8 cellular contexts compared by ENCODE assay signal in the genomic region with DNA sequence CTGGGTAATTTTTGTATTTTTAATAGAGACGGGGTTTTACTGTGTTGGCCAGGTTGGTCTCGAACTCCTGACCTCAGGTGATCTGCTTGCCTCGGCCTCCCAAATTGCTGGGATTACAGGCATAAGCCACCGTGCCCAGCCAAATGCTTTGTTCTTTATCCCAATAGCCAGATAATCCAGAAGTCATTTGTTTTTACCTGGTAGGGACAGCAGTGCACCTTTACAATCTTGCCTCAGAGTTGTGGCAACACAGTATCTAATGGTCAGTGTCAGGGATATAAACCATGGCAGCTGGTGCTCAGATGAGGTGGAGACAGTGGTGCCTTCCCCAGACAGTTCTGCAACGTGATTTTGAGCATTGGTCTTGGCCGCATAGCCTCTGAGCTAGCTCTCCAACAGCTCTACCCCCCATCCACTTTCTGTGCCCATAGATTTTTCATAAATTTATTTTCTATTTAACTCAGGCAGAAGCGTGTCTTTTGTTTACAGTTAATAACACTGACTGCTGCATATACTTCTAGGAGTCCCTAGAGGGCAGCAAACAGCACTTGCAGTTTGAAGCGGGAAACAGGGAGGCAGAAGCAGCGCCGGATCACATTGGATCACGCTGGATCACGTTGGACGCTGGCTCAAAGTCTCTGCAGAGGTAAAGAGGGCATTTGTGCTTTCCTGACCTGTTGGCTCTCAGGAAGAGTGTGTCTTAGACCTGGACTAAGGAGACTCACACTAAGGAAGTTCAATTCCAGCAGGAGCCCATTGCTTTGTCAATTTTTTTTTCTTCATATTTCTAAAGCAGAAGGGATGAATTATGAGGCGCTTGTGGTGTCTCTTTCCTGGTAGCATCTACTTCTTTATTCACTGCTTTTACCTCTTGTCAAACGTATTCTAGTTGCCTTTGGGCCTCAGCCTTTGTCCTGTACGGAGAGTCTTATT. TPM values are rescaled to one million over a fixed set of nuclear protein-coding genes. Genes with fewer than 3 reads are reported as not detected.
DNase-seq lines count a peak whose midpoint lies in the region; ATAC-seq, FAIRE-seq and TF ChIP-seq lines count a peak whose summit lies in the region.

No MANE protein-coding gene starts in this region.

- no peaks in the 10 kb centered on the region for H3K36me3 Mint-ChIP-seq in activated naive CD8-positive, alpha-beta T cell treated with anti-CD3 and anti-CD28 coated beads for 36 hours

- TF ChIP-seq CTCF in pancreas (IDR thresholded peaks at IDR 0.05), result peak; percentile 57 to 77 (median 71)

- ATAC-seq in Right ventricle myocardium inferior (peak; percentile 90), pancreas (peak; percentile 85 to 94 (median 91)), GM21515 (IDR thresholded peaks at IDR 0.05; ENCODE audit: unreplicated experiment) (no peak), GM18867 (IDR thresholded peaks at IDR 0.05; ENCODE audit: unreplicated experiment) (no peak)

- H3K27me3 Mint-ChIP-seq in activated naive CD8-positive, alpha-beta T cell treated with anti-CD3 and anti-CD28 coated beads for 36 hours, result no peaks in the 10 kb centered on the region

- H3K4me1 Mint-ChIP-seq in activated naive CD8-positive, alpha-beta T cell treated with anti-CD3 and anti-CD28 coated beads for 36 hours, result peaks cover 26% of the 10 kb centered on the region

- no peak overlapping the region for H3K27ac ChIP-seq in pancreas

- H3K4me3 Mint-ChIP-seq in activated naive CD8-positive, alpha-beta T cell treated with anti-CD3 and anti-CD28 coated beads for 36 hours, result no peak overlapping the region

- H3K9me3 Mint-ChIP-seq in activated naive CD8-positive, alpha-beta T cell treated with anti-CD3 and anti-CD28 coated beads for 36 hours, result no peaks in the 10 kb centered on the region

- no peaks in the 10 kb centered on the region for H3K36me3 ChIP-seq in pancreas

- peak; percentile 71 for FAIRE-seq in pancreas (lab: Jason Lieb, UNC)

- DNase-seq in GDM1 (lab: John Stamatoyannopoulos, UW), result peak; percentile 61
- DNase-seq in NAMALWA (ENCODE audit: low spot score), result peak; percentile 77
- DNase-seq in SHP77 treated with DMSO at 0.1 percent for 48 hours (lab: John Stamatoyannopoulos, UW), result peak; percentile 87
- DNase-seq in activated naive CD8-positive, alpha-beta T cell treated with anti-CD3 and anti-CD28 coated beads for 36 hours, result peak; percentile 51
- DNase-seq in Right ventricle myocardium inferior (ENCODE audit: missing footprints), result no peak
- DNase-seq in pancreas, result peak in 4 of 6 donors; percentile 60 to 69 (median 64)

- H3K4me1 ChIP-seq in pancreas, result peaks cover 6 to 8% (median 6%) of the 10 kb centered on the region in 3 donors

- no peaks in the 10 kb centered on the region for H3K9me3 ChIP-seq in pancreas

- H3K4me3 ChIP-seq in pancreas, result no peak overlapping the region

- intact Hi-C loops in Right ventricle myocardium inferior (cut with DNase I), result loop anchor here (1.0 to 5.0 kb wide), 2 partner anchors 42 to 61 kb away; no protein-coding TSS in a partner anchor
- intact Hi-C loops in pancreas (cut with DNase I), result loop anchor here in 2 of 3 donors (2.0 to 5.0 kb wide), 2 partner anchors 59 to 62 kb away; no protein-coding TSS in a partner anchor

- no peaks in the 10 kb centered on the region for H3K27me3 ChIP-seq in pancreas

- 27 to 30% methylated on average over 16 of the region's 16 CpGs for WGBS in pancreas, 2 donors

- no peak overlapping the region for H3K27ac Mint-ChIP-seq in activated naive CD8-positive, alpha-beta T cell treated with anti-CD3 and anti-CD28 coated beads for 36 hours

RNA-seq across cellular contexts. Expression of gene GGT6, which starts 5.1 kb away (rescaled TPM):
- not detected for total RNA-seq in activated naive CD8-positive, alpha-beta T cell treated with anti-CD3 and anti-CD28 coated beads for 36 hours
- total RNA-seq in Right ventricle myocardium inferior, result 0.14 TPM
- total RNA-seq in pancreas, result 10 to 100 TPM; 20.7 to 34.4 (median 32.9) TPM
- 10 to 100 TPM; 27.0 to 36.1 TPM for polyA plus RNA-seq in pancreas

RNA-seq across cellular contexts. Expression of gene MYBBP1A, which starts 10.3 kb away (rescaled TPM):
- total RNA-seq in activated naive CD8-positive, alpha-beta T cell treated with anti-CD3 and anti-CD28 coated beads for 36 hours, result 100 to 1,000 TPM; 174 to 176 TPM
- total RNA-seq in Right ventricle myocardium inferior (19.2 TPM), pancreas (10 to 100 TPM; 21.8 to 41.8 (median 30.6) TPM)
- 10 to 100 TPM; 73.1 to 93.1 TPM for polyA plus RNA-seq in pancreas

RNA-seq across cellular contexts. Expression of gene SMTNL2, which starts 18.9 kb away (rescaled TPM):
- not detected for total RNA-seq in activated naive CD8-positive, alpha-beta T cell treated with anti-CD3 and anti-CD28 coated beads for 36 hours
- 48.6 TPM for total RNA-seq in Right ventricle myocardium inferior
- under 1 TPM in 4 of 6 donors, not detected in 2; 0.09 to 0.59 (median 0.18) TPM for total RNA-seq in pancreas
- polyA plus RNA-seq in pancreas, result under 1 TPM; 0.27 to 0.42 TPM

Comparison
In these comparisons a context has a peak if more than half of its experiments do, and no peak if none do; other contexts are left out.
1. ATAC-seq: peak in Right ventricle myocardium inferior (single experiment) and pancreas (4 of 4); none in GM21515 (single experiment) and GM18867 (single experiment).
2. RNA of gene GGT6, which starts 5.1 kb away (total RNA-seq): 20.7 to 34.4 TPM in pancreas; 0.14 TPM in Right ventricle myocardium inferior (single experiment) and not detected in activated naive CD8-positive, alpha-beta T cell treated with anti-CD3 and anti-CD28 coated beads for 36 hours; every median in the first group is over 10 times any median in the second.
3. RNA of gene SMTNL2, which starts 18.9 kb away (total RNA-seq): 48.6 TPM in Right ventricle myocardium inferior (single experiment); 0.09 to 0.59 TPM in pancreas and not detected in activated naive CD8-positive, alpha-beta T cell treated with anti-CD3 and anti-CD28 coated beads for 36 hours; every median in the first group is over 10 times any median in the second.